ENCODE assay signal across 12 cellular contexts in the genomic region with DNA sequence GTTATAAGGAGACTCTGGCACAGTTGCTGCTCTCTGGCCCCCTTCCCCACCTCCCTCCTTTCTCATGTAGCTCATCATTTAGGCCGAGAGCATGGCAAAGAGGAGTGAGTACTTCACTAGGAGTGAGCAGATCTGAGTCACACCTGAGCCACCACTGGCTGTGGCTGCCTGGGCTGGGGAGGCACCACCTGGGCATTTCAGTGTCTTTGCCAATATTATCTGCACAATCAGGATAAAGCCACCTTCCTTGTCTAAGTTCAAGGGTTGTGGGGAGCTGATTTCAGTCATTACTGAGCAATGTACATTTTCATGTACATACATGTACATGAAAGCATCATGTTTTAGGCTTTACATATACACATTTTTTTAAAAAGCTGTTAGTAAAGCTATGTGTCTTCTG. TPM values are rescaled to one million over a fixed set of nuclear protein-coding genes. Genes with fewer than 3 reads are reported as not detected.
DNase-seq lines count a peak whose midpoint lies in the region; ATAC-seq, FAIRE-seq and TF ChIP-seq lines count a peak whose summit lies in the region.
"Not testable (repeated sequence)": the region's sequence is repeated elsewhere in the genome, so short reads cannot be mapped to it uniquely, and the experiment has no call there.
"Had no signal": no experiment of that assay in that cellular context is flagged by ENCODE, and none has a peak within 500 bp of the region (broad histone marks: within the 10 kb centered on the region; RNA-seq: fewer than 3 reads in every experiment).

No MANE protein-coding gene starts in this region.

- intact Hi-C loops in PC-9 (cut with micrococcal nuclease; ENCODE audit: unreplicated experiment); activated CD4-positive, alpha-beta T cell treated with anti-CD3 and anti-CD28 coated beads, Interleukin-2, amount 10 ng/mL, durations not matched to agents 24 days and 14 days (cut with micrococcal nuclease): not testable (repeated sequence)

- POLR2A ChIA-PET in PC-9 (lab: Charles Lee; ENCODE audit: unreplicated experiment), result not testable (repeated sequence)

- BruUV-seq in PC-9 (replicated peaks; lab: Mats Ljungman, UMichigan), result not testable (repeated sequence)

- not testable (repeated sequence) for H2AFZ ChIP-seq in PC-9

- H3K4me1 Mint-ChIP-seq in activated CD4-positive, alpha-beta T cell treated with anti-CD3 and anti-CD28 coated beads, Interleukin-2, amount 10 ng/mL, durations not matched to agents 24 days and 14 days, result peaks cover 13% of the 10 kb centered on the region
- not testable (repeated sequence) for H3K4me1 Mint-ChIP-seq in activated T-cell treated with anti-CD3 and anti-CD28 coated beads, Interleukin-2, amount 50 U/mL, for 72 hours (ENCODE audit: low read depth); osteocyte (ENCODE audit: unreplicated experiment)

- CTCF ChIA-PET in PC-9 (lab: Charles Lee), result not testable (repeated sequence)

- H3K27me3 ChIP-seq in PC-9 (ENCODE audit: insufficient read depth, low read depth); bronchial epithelial cell (ENCODE audit: control insufficient read depth, insufficient read depth, low read length): not testable (repeated sequence)

- H3K4me3 ChIP-seq in PC-9; bronchial epithelial cell (ENCODE audit: low read depth, low read length): not testable (repeated sequence)

- H3K27ac ChIP-seq in PC-9, result peak overlapping the region; percentile 69

- not testable (repeated sequence) for TF ChIP-seq CTCF in PC-9 (conservative IDR thresholded peaks at IDR 0.05); bronchial epithelial cell (IDR thresholded peaks at IDR 0.05; ENCODE audit: insufficient read depth, low read length, severe bottlenecking); osteocyte (IDR thresholded peaks at IDR 0.05)

- not testable (repeated sequence) for FAIRE-seq in bronchial epithelial cell (lab: Jason Lieb, UNC)

- H3K36me3 Mint-ChIP-seq in activated CD4-positive, alpha-beta T cell treated with anti-CD3 and anti-CD28 coated beads, Interleukin-2, amount 10 ng/mL, durations not matched to agents 24 days and 14 days (ENCODE audit: low read depth); activated T-cell treated with anti-CD3 and anti-CD28 coated beads, Interleukin-2, amount 50 U/mL, for 72 hours (ENCODE audit: insufficient read depth in 2 of 2); osteocyte (ENCODE audit: unreplicated experiment): not testable (repeated sequence)

- peak; percentile 62 to 64 for ATAC-seq in activated T-cell treated with anti-CD3 and anti-CD28 coated beads, Interleukin-2, amount 50 U/mL, for 72 hours (replicated peaks in 1 of 2)
- peak; percentile 65 for ATAC-seq in stimulated activated naive CD8-positive, alpha-beta T cell treated with anti-CD3 and anti-CD28 coated beads, Interleukin-15, Interleukin-2, amounts not matched to agents 100 U/mL and 50 U/mL, for 24 hours

- not testable (repeated sequence) for H3F3A ChIP-seq in PC-9 (ENCODE audit: insufficient read depth, low read depth)

- peaks cover 17% of the 10 kb centered on the region for H3K4me1 ChIP-seq in PC-9 (replicated peaks; ENCODE audit: insufficient read depth)

- H4K20me1 ChIP-seq in PC-9 (ENCODE audit: insufficient read depth), result not testable (repeated sequence)

- H3K27me3 Mint-ChIP-seq in activated CD4-positive, alpha-beta T cell treated with anti-CD3 and anti-CD28 coated beads, Interleukin-2, amount 10 ng/mL, durations not matched to agents 24 days and 14 days; activated T-cell treated with anti-CD3 and anti-CD28 coated beads, Interleukin-2, amount 50 U/mL, for 72 hours (ENCODE audit: low read depth); osteocyte (ENCODE audit: unreplicated experiment): not testable (repeated sequence)

- H3K4me3 Mint-ChIP-seq in activated CD4-positive, alpha-beta T cell treated with anti-CD3 and anti-CD28 coated beads, Interleukin-2, amount 10 ng/mL, durations not matched to agents 24 days and 14 days; activated T-cell treated with anti-CD3 and anti-CD28 coated beads, Interleukin-2, amount 50 U/mL, for 72 hours; osteocyte (ENCODE audit: unreplicated experiment): not testable (repeated sequence)

- H3K79me2 ChIP-seq in PC-9 (ENCODE audit: low read depth), result not testable (repeated sequence)

- H3K9me3 Mint-ChIP-seq in activated CD4-positive, alpha-beta T cell treated with anti-CD3 and anti-CD28 coated beads, Interleukin-2, amount 10 ng/mL, durations not matched to agents 24 days and 14 days; activated T-cell treated with anti-CD3 and anti-CD28 coated beads, Interleukin-2, amount 50 U/mL, for 72 hours; osteocyte (ENCODE audit: unreplicated experiment): not testable (repeated sequence)

- DNase-seq in PC-9 (peak in 1 of 2 experiments; percentile 53), bronchial epithelial cell (ENCODE audit: low read depth) (peak; percentile 73), glomerular visceral epithelial cell (ENCODE audit: extremely low spot score) (peak; percentile 5), osteocyte (ENCODE audit: extremely low spot score, unreplicated experiment) (peak; percentile 66)
- peak; percentile 41 for DNase-seq in activated CD4-positive, alpha-beta T cell treated with anti-CD3 and anti-CD28 coated beads, Interleukin-2, amount 10 ng/mL, durations not matched to agents 24 days and 14 days
- DNase-seq in activated T-cell treated with anti-CD3 and anti-CD28 coated beads, Interleukin-2, amount 50 U/mL, for 72 hours; stimulated activated naive CD8-positive, alpha-beta T cell treated with anti-CD3 and anti-CD28 coated beads, Interleukin-15, Interleukin-2, amounts not matched to agents 100 U/mL and 50 U/mL, for 24 hours: not testable (repeated sequence)

- not testable (repeated sequence) for H3K36me3 ChIP-seq in PC-9 (ENCODE audit: low read depth); bronchial epithelial cell (ENCODE audit: control insufficient read depth, insufficient read depth, low read length)

- peak overlapping the region; percentile 11; the same call in 1 of the 2 replicates for H3K4me2 ChIP-seq in PC-9

- not testable (repeated sequence) for H3K9me3 ChIP-seq in PC-9 (ENCODE audit: insufficient read depth, low read depth)

- not testable (repeated sequence) for H3K27ac Mint-ChIP-seq in activated CD4-positive, alpha-beta T cell treated with anti-CD3 and anti-CD28 coated beads, Interleukin-2, amount 10 ng/mL, durations not matched to agents 24 days and 14 days; activated T-cell treated with anti-CD3 and anti-CD28 coated beads, Interleukin-2, amount 50 U/mL, for 72 hours; osteocyte (ENCODE audit: unreplicated experiment)

- H3K9me2 ChIP-seq in PC-9 (ENCODE audit: insufficient read depth), result not testable (repeated sequence)

RNA-seq across cellular contexts. Expression of a gene that starts 18.5 kb away (rescaled TPM):
- total RNA-seq in PC-9 (2021) (0.37 and 0.53 TPM in 2 replicates), bronchial epithelial cell (not detected in 2 replicates), osteocyte (not detected in 2 replicates)
- total RNA-seq in activated CD4-positive, alpha-beta T cell treated with anti-CD3 and anti-CD28 coated beads, Interleukin-2, amount 10 ng/mL, durations not matched to agents 24 days and 14 days, result not detected in 2 replicates
- not detected for total RNA-seq in activated T-cell treated with anti-CD3 and anti-CD28 coated beads, Interleukin-2, amount 50 U/mL, for 72 hours
- total RNA-seq: A673; CD4-positive, CD25-positive, alpha-beta regulatory T cell; HepG2; K562; LHCN-M2 had no signal

RNA-seq across cellular contexts. Expression of a gene that starts 43.8 kb away (rescaled TPM):
- total RNA-seq in PC-9 (2021) (4.1 and 7.6 TPM in 2 replicates), bronchial epithelial cell (not detected in 2 replicates), osteocyte (1.1 TPM in 2 replicates)
- 0.82 and 2.8 TPM in 2 replicates for total RNA-seq in activated CD4-positive, alpha-beta T cell treated with anti-CD3 and anti-CD28 coated beads, Interleukin-2, amount 10 ng/mL, durations not matched to agents 24 days and 14 days
- 1 to 10 TPM in 1 of 2 donors, under 1 TPM in 1; 0.91 to 1.6 TPM for total RNA-seq in activated T-cell treated with anti-CD3 and anti-CD28 coated beads, Interleukin-2, amount 50 U/mL, for 72 hours
- total RNA-seq: A673, K562 had no signal
